ENCODE assay signal across 1 cellular context in the genomic region with DNA sequence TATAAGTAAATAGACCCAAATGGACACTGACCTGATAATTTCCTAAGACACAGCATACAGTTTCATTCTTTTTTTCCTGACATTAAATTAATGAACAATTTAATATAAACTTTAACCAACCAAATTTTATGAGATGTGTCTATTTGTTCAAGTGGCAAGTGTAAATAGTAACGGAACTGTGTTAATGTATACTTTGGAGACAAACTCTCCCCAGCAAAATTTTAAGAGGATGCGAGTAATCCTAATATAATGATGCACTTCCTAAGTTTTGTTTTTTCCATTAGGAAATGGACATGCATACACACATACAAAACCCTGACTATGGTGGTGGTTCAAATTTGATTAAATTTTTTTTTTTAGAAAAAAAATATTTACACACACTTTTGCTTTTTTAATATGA.
TF ChIP-seq lines count a peak whose summit lies in the region.

No MANE protein-coding gene starts in this region.

TF ChIP-seq in endothelial cell of umbilical vein, 7 proteins besides CTCF, POLR2A, EP300 and RAD21 (continued from another document):
- no peak for TF ChIP-seq POLR2AphosphoS5 (IDR thresholded peaks at IDR 0.05; ENCODE audit: insufficient read depth, low read depth, low read length)
- no peak for TF ChIP-seq MYC (IDR thresholded peaks at IDR 0.05; ENCODE audit: low read depth, low read length)
- no peak for TF ChIP-seq GATA2 (IDR thresholded peaks at IDR 0.05; ENCODE audit: insufficient read depth, insufficient read length, low read depth, low read length)
- TF ChIP-seq, protein P1, sequence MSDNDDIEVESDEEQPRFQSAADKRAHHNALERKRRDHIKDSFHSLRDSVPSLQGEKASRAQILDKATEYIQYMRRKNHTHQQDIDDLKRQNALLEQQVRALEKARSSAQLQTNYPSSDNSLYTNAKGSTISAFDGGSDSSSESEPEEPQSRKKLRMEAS (IDR thresholded peaks at IDR 0.05; ENCODE audit: insufficient read depth, insufficient read length) = no peak
- no peak for TF ChIP-seq JUN (IDR thresholded peaks at IDR 0.05; ENCODE audit: borderline replicate concordance, insufficient read depth, insufficient read length, low read depth)
- TF ChIP-seq FOS (IDR thresholded peaks at IDR 0.05; ENCODE audit: borderline replicate concordance, insufficient read depth, low read length) = no peak
